8 cellular contexts compared by ENCODE assay signal in genomic region chr4:77817304-77818076, GRCh38. TPM values are rescaled to one million over a fixed set of nuclear protein-coding genes. Genes with fewer than 3 reads are reported as not detected.
A peak's percentile ranks its signal among the peaks of the same experiment; 100 is the strongest.
DNase-seq lines count a peak whose midpoint lies in the region; ATAC-seq and TF ChIP-seq lines count a peak whose summit lies in the region.

No MANE protein-coding gene starts in this region.

- H3K27ac Mint-ChIP-seq in activated naive CD8-positive, alpha-beta T cell treated with anti-CD3 and anti-CD28 coated beads, Interleukin-2, amount 50 U/mL, for 24 hours: peak overlapping the region; percentile 87

- H3K4me1 ChIP-seq in suprapubic skin: peaks cover 43% of the 10 kb centered on the region

- H3K36me3 Mint-ChIP-seq in activated naive CD8-positive, alpha-beta T cell treated with anti-CD3 and anti-CD28 coated beads, Interleukin-2, amount 50 U/mL, for 24 hours (ENCODE audit: low read depth): peaks cover 16% of the 10 kb centered on the region

- H3K36me3 ChIP-seq in suprapubic skin: no peaks in the 10 kb centered on the region

- WGBS in suprapubic skin: 28% methylated on average over 8 of the region's 8 CpGs

- no peak for TF ChIP-seq EP300 in suprapubic skin (IDR thresholded peaks at IDR 0.05)

- DNase-seq in AG10803 (ENCODE audit: low read depth): peak; percentile 1
- DNase-seq in activated naive CD8-positive, alpha-beta T cell treated with anti-CD3 and anti-CD28 coated beads, Interleukin-2, amount 50 U/mL, for 24 hours: no peak
- DNase-seq in suprapubic skin (ENCODE audit: low spot score in 2 of 2): no peak
- no peak for DNase-seq in sciatic nerve (ENCODE audit: low spot score)

- no peak for TF ChIP-seq POLR2A in suprapubic skin (IDR thresholded peaks at IDR 0.05)

- no peak for TF ChIP-seq CTCF in AG10803 (conservative IDR thresholded peaks at IDR 0.05; ENCODE audit: low read length)
- no peak for TF ChIP-seq CTCF in suprapubic skin (IDR thresholded peaks at IDR 0.05)

- no peaks in the 10 kb centered on the region for H3K9me3 ChIP-seq in suprapubic skin

- intact Hi-C loops in sciatic nerve (cut with DNase I): loop anchor here (5.0 kb wide), 1 partner anchor 45 kb away; the partner anchor contains the start of gene MRPL1

- H3K27me3 ChIP-seq in layer of hippocampus (ENCODE audit: control insufficient read depth, insufficient read depth, low read length): no peaks in the 10 kb centered on the region
- H3K27me3 ChIP-seq in suprapubic skin: no peaks in the 10 kb centered on the region

- H3K4me3 ChIP-seq in AG10803 (ENCODE audit: low read length) (peak overlapping the region; percentile 93), suprapubic skin (peak overlapping the region; percentile 99)

- peaks cover 2% of the 10 kb centered on the region for H3K27me3 Mint-ChIP-seq in activated naive CD8-positive, alpha-beta T cell treated with anti-CD3 and anti-CD28 coated beads, Interleukin-2, amount 50 U/mL, for 24 hours

- peak overlapping the region; percentile 97 for H3K27ac ChIP-seq in layer of hippocampus (ENCODE audit: low read depth, low read length)
- peak overlapping the region; percentile 100 for H3K27ac ChIP-seq in suprapubic skin

- H3K4me1 Mint-ChIP-seq in activated naive CD8-positive, alpha-beta T cell treated with anti-CD3 and anti-CD28 coated beads, Interleukin-2, amount 50 U/mL, for 24 hours: peaks cover 68% of the 10 kb centered on the region

- peak overlapping the region; percentile 100 for H3K4me3 Mint-ChIP-seq in activated naive CD8-positive, alpha-beta T cell treated with anti-CD3 and anti-CD28 coated beads, Interleukin-2, amount 50 U/mL, for 24 hours

- ATAC-seq in HG03342 (IDR thresholded peaks at IDR 0.05; ENCODE audit: unreplicated experiment) (peak; percentile 0), sciatic nerve (no peak), HG02870 (IDR thresholded peaks at IDR 0.05; ENCODE audit: unreplicated experiment) (no peak), HG02981 (IDR thresholded peaks at IDR 0.05; ENCODE audit: unreplicated experiment) (no peak)
- peak; percentile 13 for ATAC-seq in activated naive CD8-positive, alpha-beta T cell treated with anti-CD3 and anti-CD28 coated beads, Interleukin-2, amount 50 U/mL, for 24 hours

- H3K9me3 Mint-ChIP-seq in activated naive CD8-positive, alpha-beta T cell treated with anti-CD3 and anti-CD28 coated beads, Interleukin-2, amount 50 U/mL, for 24 hours: no peaks in the 10 kb centered on the region

RNA-seq across cellular contexts. Expression of gene CNOT6L, which starts 1.7 kb away (rescaled TPM):
- 10 to 100 TPM; 21.3 to 45.8 (median 39.6) TPM for total RNA-seq in suprapubic skin
- total RNA-seq in sciatic nerve: 62.5 TPM

RNA-seq across cellular contexts. Expression of gene MRPL1, which starts 45.1 kb away (rescaled TPM):
- total RNA-seq in suprapubic skin: 10 to 100 TPM; 13.2 to 28.2 (median 15.6) TPM
- 24.9 TPM for total RNA-seq in sciatic nerve

Comparison
In these comparisons a context has a peak if more than half of its experiments do, and no peak if none do; other contexts are left out.
1. ATAC-seq: peak in HG03342 (single experiment) and activated naive CD8-positive, alpha-beta T cell treated with anti-CD3 and anti-CD28 coated beads, Interleukin-2, amount 50 U/mL, for 24 hours (single experiment); none in sciatic nerve (single experiment), HG02870 (single experiment) and HG02981 (single experiment).